17 cellular contexts compared by ENCODE assay signal in genomic region chr9:4145482-4145881, GRCh38.
A peak's percentile ranks its signal among the peaks of the same experiment; 100 is the strongest.
DNase-seq lines count a peak whose midpoint lies in the region; ATAC-seq, FAIRE-seq and TF ChIP-seq lines count a peak whose summit lies in the region.
"Had no signal": no experiment of that assay in that cellular context is flagged by ENCODE, and none has a peak within 500 bp of the region (broad histone marks: within the 10 kb centered on the region; RNA-seq: fewer than 3 reads in every experiment).

No MANE protein-coding gene starts in this region.

- CTCF ChIA-PET in Caco-2 (lab: Charles Lee) (no interaction called here), WTC11 (lab: Charles Lee) (no interaction called here)
- CTCF ChIA-PET in activated CD4-positive, alpha-beta memory T cell treated with anti-CD3 and anti-CD28 coated beads, Interleukin-2, amount 10 ng/mL, durations not matched to agents 7 days and 5 days (lab: Charles Lee): no interaction called here

- TF ChIP-seq CTCF in Caco-2 (IDR thresholded peaks at IDR 0.05; ENCODE audit: insufficient read depth in 1 of 2, low read depth in 1 of 2, low read length in 1 of 2, severe bottlenecking in 1 of 2, unreplicated experiment in 1 of 2) (no peak), WTC11 (IDR thresholded peaks at IDR 0.05) (no peak), hepatocyte (IDR thresholded peaks at IDR 0.05; ENCODE audit: poor library complexity) (no peak), pancreas (IDR thresholded peaks at IDR 0.05) (no peak), endothelial cell (IDR thresholded peaks at IDR 0.05; ENCODE audit: unreplicated experiment) (no peak)

- peak overlapping the region; percentile 84 for H3K27ac ChIP-seq in hepatocyte
- peak overlapping the region in 3 of 4 donors; percentile 19 to 64 (median 62) for H3K27ac ChIP-seq in pancreas

- H3K36me3 Mint-ChIP-seq in Caco-2 (ENCODE audit: insufficient read depth, unreplicated experiment) (no peaks in the 10 kb centered on the region), WTC11 (no peaks in the 10 kb centered on the region), endothelial cell (ENCODE audit: low read depth, unreplicated experiment) (no peaks in the 10 kb centered on the region)
- H3K36me3 Mint-ChIP-seq in activated CD4-positive, alpha-beta memory T cell treated with anti-CD3 and anti-CD28 coated beads, Interleukin-2, amount 10 ng/mL, durations not matched to agents 7 days and 5 days (ENCODE audit: low read depth): no peaks in the 10 kb centered on the region
- H3K36me3 Mint-ChIP-seq: activated naive CD4-positive, alpha-beta T cell treated with anti-CD3 and anti-CD28 coated beads, Interleukin-2, amount 10 ng/mL, durations not matched to agents 7 days and 5 days had no signal

- no peaks in the 10 kb centered on the region for H3K27me3 ChIP-seq in Caco-2 (replicated peaks; ENCODE audit: control insufficient read depth, insufficient read depth, low read length)
- H3K27me3 ChIP-seq in hepatocyte: no peaks in the 10 kb centered on the region
- H3K27me3 ChIP-seq in pancreas: no peaks in the 10 kb centered on the region

- no peaks in the 10 kb centered on the region for H3K9me3 ChIP-seq in Caco-2
- H3K9me3 ChIP-seq in hepatocyte (ENCODE audit: low read depth): no peaks in the 10 kb centered on the region
- no peaks in the 10 kb centered on the region for H3K9me3 ChIP-seq in pancreas

- H3K9me3 Mint-ChIP-seq in Caco-2 (ENCODE audit: unreplicated experiment): no peaks in the 10 kb centered on the region
- no peaks in the 10 kb centered on the region for H3K9me3 Mint-ChIP-seq in WTC11
- no peaks in the 10 kb centered on the region for H3K9me3 Mint-ChIP-seq in endothelial cell (ENCODE audit: unreplicated experiment)
- H3K9me3 Mint-ChIP-seq in activated CD4-positive, alpha-beta memory T cell treated with anti-CD3 and anti-CD28 coated beads, Interleukin-2, amount 10 ng/mL, durations not matched to agents 7 days and 5 days: no peaks in the 10 kb centered on the region
- H3K9me3 Mint-ChIP-seq: activated naive CD4-positive, alpha-beta T cell treated with anti-CD3 and anti-CD28 coated beads, Interleukin-2, amount 10 ng/mL, durations not matched to agents 7 days and 5 days; stimulated activated naive CD8-positive, alpha-beta T cell treated with anti-CD3 and anti-CD28 coated beads, Interleukin-15, amount 100 ng/mL, for 72 hours had no signal

- H3K27ac Mint-ChIP-seq in Caco-2 (ENCODE audit: unreplicated experiment) (peak overlapping the region; percentile 96), WTC11 (no peak overlapping the region), endothelial cell (ENCODE audit: unreplicated experiment) (no peak overlapping the region)
- no peak overlapping the region for H3K27ac Mint-ChIP-seq in activated CD4-positive, alpha-beta memory T cell treated with anti-CD3 and anti-CD28 coated beads, Interleukin-2, amount 10 ng/mL, durations not matched to agents 7 days and 5 days
- H3K27ac Mint-ChIP-seq: activated naive CD4-positive, alpha-beta T cell treated with anti-CD3 and anti-CD28 coated beads, Interleukin-2, amount 10 ng/mL, durations not matched to agents 7 days and 5 days; stimulated activated naive CD8-positive, alpha-beta T cell treated with anti-CD3 and anti-CD28 coated beads, Interleukin-15, amount 100 ng/mL, for 72 hours had no signal

- peaks cover 6% of the 10 kb centered on the region for H3K79me2 ChIP-seq in hepatocyte

- DNase-seq in Caco-2 (no peak), WTC11 (ENCODE audit: low spot score) (no peak), hepatocyte (ENCODE audit: low spot score) (no peak), pancreas (no peak), anterior cingulate cortex (lab: John Stamatoyannopoulos, UW) (no peak), endothelial cell (ENCODE audit: low spot score) (no peak)
- DNase-seq in activated CD4-positive, alpha-beta memory T cell treated with anti-CD3 and anti-CD28 coated beads, Interleukin-2, amount 10 ng/mL, durations not matched to agents 7 days and 5 days: no peak
- DNase-seq: activated CD4-positive, alpha-beta T cell treated with anti-CD3 and anti-CD28 coated beads for 4 hours; activated naive CD4-positive, alpha-beta T cell treated with anti-CD3 and anti-CD28 coated beads, Interleukin-2, amount 10 ng/mL, durations not matched to agents 7 days and 5 days; activated T-cell treated with anti-CD3 and anti-CD28 coated beads for 4 hours; mammary epithelial cell; NCI-H1436; SIG-M5; stimulated activated naive CD8-positive, alpha-beta T cell treated with anti-CD3 and anti-CD28 coated beads, Interleukin-15, amount 100 ng/mL, for 72 hours; T-helper 9 cell had no signal

- no peaks in the 10 kb centered on the region for H3K27me3 Mint-ChIP-seq in Caco-2 (ENCODE audit: insufficient read depth, unreplicated experiment)
- H3K27me3 Mint-ChIP-seq in WTC11 (ENCODE audit: low read depth): no peaks in the 10 kb centered on the region
- no peaks in the 10 kb centered on the region for H3K27me3 Mint-ChIP-seq in endothelial cell (ENCODE audit: unreplicated experiment)
- peaks cover 27% of the 10 kb centered on the region for H3K27me3 Mint-ChIP-seq in activated CD4-positive, alpha-beta memory T cell treated with anti-CD3 and anti-CD28 coated beads, Interleukin-2, amount 10 ng/mL, durations not matched to agents 7 days and 5 days
- H3K27me3 Mint-ChIP-seq: activated naive CD4-positive, alpha-beta T cell treated with anti-CD3 and anti-CD28 coated beads, Interleukin-2, amount 10 ng/mL, durations not matched to agents 7 days and 5 days; stimulated activated naive CD8-positive, alpha-beta T cell treated with anti-CD3 and anti-CD28 coated beads, Interleukin-15, amount 100 ng/mL, for 72 hours had no signal

- H4K20me1 ChIP-seq in hepatocyte (ENCODE audit: insufficient read depth, poor library complexity, severe bottlenecking): no peaks in the 10 kb centered on the region

- H2AFZ ChIP-seq in hepatocyte: no peak overlapping the region

- H3K9me2 ChIP-seq in hepatocyte (replicated peaks; ENCODE audit: insufficient read depth): no peaks in the 10 kb centered on the region

- 62% methylated on average over 4 of the region's 4 CpGs for WGBS in hepatocyte (ENCODE audit: low lambda C conversion rate, missing lambda C conversion rate)
- WGBS in pancreas, 2 donors: 61 to 73% methylated on average over 4 of the region's 4 CpGs

- POLR2A ChIA-PET in Caco-2 (lab: Charles Lee): no interaction called here
- POLR2A ChIA-PET in WTC11 (lab: Charles Lee): no interaction called here
- POLR2A ChIA-PET in activated CD4-positive, alpha-beta memory T cell treated with anti-CD3 and anti-CD28 coated beads, Interleukin-2, amount 10 ng/mL, durations not matched to agents 7 days and 5 days (lab: Charles Lee): no interaction called here

- H3K4me2 ChIP-seq in hepatocyte: peak overlapping the region; percentile 69

- H3K4me1 Mint-ChIP-seq in Caco-2 (ENCODE audit: low read depth, unreplicated experiment) (peaks cover 54% of the 10 kb centered on the region), WTC11 (peaks cover 41% of the 10 kb centered on the region), endothelial cell (ENCODE audit: unreplicated experiment) (peaks cover 11% of the 10 kb centered on the region)
- H3K4me1 Mint-ChIP-seq in activated CD4-positive, alpha-beta memory T cell treated with anti-CD3 and anti-CD28 coated beads, Interleukin-2, amount 10 ng/mL, durations not matched to agents 7 days and 5 days: no peaks in the 10 kb centered on the region
- H3K4me1 Mint-ChIP-seq: activated naive CD4-positive, alpha-beta T cell treated with anti-CD3 and anti-CD28 coated beads, Interleukin-2, amount 10 ng/mL, durations not matched to agents 7 days and 5 days; stimulated activated naive CD8-positive, alpha-beta T cell treated with anti-CD3 and anti-CD28 coated beads, Interleukin-15, amount 100 ng/mL, for 72 hours had no signal

- H3K4me1 ChIP-seq in Caco-2 (peaks cover 88% of the 10 kb centered on the region), hepatocyte (ENCODE audit: insufficient read depth) (peaks cover 44% of the 10 kb centered on the region), pancreas (peaks cover 10 to 28% (median 10%) of the 10 kb centered on the region in 3 donors)

- intact Hi-C loops in Caco-2 (cut with micrococcal nuclease; ENCODE audit: unreplicated experiment): loop anchor here (5.0 to 10.0 kb wide), 4 partner anchors 68 to 241 kb away; no protein-coding TSS in a partner anchor
- intact Hi-C loops in pancreas (cut with DNase I): no loop called here

- no peak overlapping the region for H3K4me3 ChIP-seq in Caco-2 (ENCODE audit: low read depth, low read length)
- no peak overlapping the region for H3K4me3 ChIP-seq in hepatocyte
- no peak overlapping the region for H3K4me3 ChIP-seq in pancreas

- no TSS peak for BruUV-seq in Caco-2 (replicated peaks; lab: Mats Ljungman, UMichigan)

- H3K36me3 ChIP-seq in Caco-2 (ENCODE audit: control insufficient read depth, insufficient read depth, low read length) (no peaks in the 10 kb centered on the region), hepatocyte (replicated peaks; ENCODE audit: insufficient read depth, low read depth) (no peaks in the 10 kb centered on the region), pancreas (no peaks in the 10 kb centered on the region)

- FAIRE-seq in pancreas (lab: Jason Lieb, UNC): no peak
- FAIRE-seq: bronchial epithelial cell had no signal

- peak; percentile 68 for ATAC-seq in WTC11
- ATAC-seq in pancreas: peak in 1 of 4 donors; percentile 10
- ATAC-seq in GM18858 (IDR thresholded peaks at IDR 0.05; ENCODE audit: unreplicated experiment): no peak
- ATAC-seq: stimulated activated naive CD8-positive, alpha-beta T cell treated with anti-CD3 and anti-CD28 coated beads, Interleukin-15, amount 100 ng/mL, for 72 hours had no signal

- H3K4me3 Mint-ChIP-seq in Caco-2 (ENCODE audit: unreplicated experiment): no peak overlapping the region
- H3K4me3 Mint-ChIP-seq in WTC11: no peak overlapping the region
- no peak overlapping the region for H3K4me3 Mint-ChIP-seq in endothelial cell (ENCODE audit: unreplicated experiment)
- H3K4me3 Mint-ChIP-seq in activated CD4-positive, alpha-beta memory T cell treated with anti-CD3 and anti-CD28 coated beads, Interleukin-2, amount 10 ng/mL, durations not matched to agents 7 days and 5 days: no peak overlapping the region
- H3K4me3 Mint-ChIP-seq: activated naive CD4-positive, alpha-beta T cell treated with anti-CD3 and anti-CD28 coated beads, Interleukin-2, amount 10 ng/mL, durations not matched to agents 7 days and 5 days; stimulated activated naive CD8-positive, alpha-beta T cell treated with anti-CD3 and anti-CD28 coated beads, Interleukin-15, amount 100 ng/mL, for 72 hours had no signal

TF ChIP-seq in WTC11, 78 proteins besides CTCF, POLR2A, EP300 and RAD21 (continues in another document):
- TF ChIP-seq KAT7 (CRISPR knock-in tag; IDR thresholded peaks at IDR 0.05; ENCODE audit: borderline replicate concordance): no peak
- no peak for TF ChIP-seq ZBTB21 (CRISPR knock-in tag; IDR thresholded peaks at IDR 0.05; ENCODE audit: borderline replicate concordance)
- TF ChIP-seq SOX15 (CRISPR knock-in tag; IDR thresholded peaks at IDR 0.05): no peak
- no peak for TF ChIP-seq GABPB1 (CRISPR knock-in tag; IDR thresholded peaks at IDR 0.05)
